In genomic region chr4:138938371-138938699, GRCh38 we compare ENCODE assay signal across 9 cellular contexts.
DNase-seq lines count a peak whose midpoint lies in the region; ATAC-seq and TF ChIP-seq lines count a peak whose summit lies in the region.
"Had no signal": no experiment of that assay in that cellular context is flagged by ENCODE, and none has a peak within 500 bp of the region (broad histone marks: within the 10 kb centered on the region; RNA-seq: fewer than 3 reads in every experiment).

No MANE protein-coding gene starts in this region.

- intact Hi-C loops in colonic mucosa (cut with DNase I): no loop called here

- H3K36me3 ChIP-seq in colonic mucosa: no peaks in the 10 kb centered on the region
- H3K36me3 ChIP-seq: BLaER1 treated with 17β-estradiol and CSF1 and Interleukin-3, amounts not matched to agents 10 nM and 100 nM had no signal

- no peaks in the 10 kb centered on the region for H3K27me3 ChIP-seq in colonic mucosa
- H3K27me3 ChIP-seq: BLaER1 treated with 17β-estradiol and CSF1 and Interleukin-3, amounts not matched to agents 10 nM and 100 nM had no signal

- no peak overlapping the region for H3K9ac ChIP-seq in colonic mucosa (ENCODE audit: low read depth in 2 of 2, low read length in 2 of 2)
- H3K9ac ChIP-seq: BLaER1 treated with 17β-estradiol and CSF1 and Interleukin-3, amounts not matched to agents 10 nM and 100 nM had no signal

- H3K4me1 ChIP-seq in colonic mucosa: no peaks in the 10 kb centered on the region
- H3K4me1 ChIP-seq: BLaER1 treated with 17β-estradiol and CSF1 and Interleukin-3, amounts not matched to agents 10 nM and 100 nM had no signal

- H3K4me3 ChIP-seq in colonic mucosa: no peak overlapping the region
- H3K4me3 ChIP-seq: BLaER1 treated with 17β-estradiol and CSF1 and Interleukin-3, amounts not matched to agents 10 nM and 100 nM had no signal

- H3K9me3 ChIP-seq in colonic mucosa: no peaks in the 10 kb centered on the region
- H3K9me3 ChIP-seq: BLaER1 treated with 17β-estradiol and CSF1 and Interleukin-3, amounts not matched to agents 10 nM and 100 nM had no signal

- peak; percentile 22 for TF ChIP-seq CTCF in colonic mucosa (IDR thresholded peaks at IDR 0.05)

- H3K27ac ChIP-seq in colonic mucosa: no peak overlapping the region
- H3K27ac ChIP-seq: BLaER1 treated with 17β-estradiol and CSF1 and Interleukin-3, amounts not matched to agents 10 nM and 100 nM had no signal

- ATAC-seq in HG02798 (IDR thresholded peaks at IDR 0.05; ENCODE audit: poor library complexity, unreplicated experiment) (peak; percentile 59), HG03571 (IDR thresholded peaks at IDR 0.05; ENCODE audit: unreplicated experiment) (no peak)

- DNase-seq in NCI-H1436 (lab: John Stamatoyannopoulos, UW) (peak; percentile 44), NCI-H1436 treated with DMSO at 0.1 percent for 48 hours (lab: John Stamatoyannopoulos, UW) (no peak), NCI-H748 treated with DMSO at 0.1 percent for 48 hours (lab: John Stamatoyannopoulos, UW) (peak; percentile 62), colonic mucosa (no peak), lung microvascular endothelial cell (ENCODE audit: low read depth in 2 of 2) (peak; percentile 64 to 77), T-helper 9 cell (no peak)

Comparison
In these comparisons a context has a peak if more than half of its experiments do, and no peak if none do; other contexts are left out.
1. DNase-seq: peak in NCI-H1436 (single experiment), NCI-H748 treated with DMSO at 0.1 percent for 48 hours (single experiment) and lung microvascular endothelial cell (2 of 2); none in NCI-H1436 treated with DMSO at 0.1 percent for 48 hours (single experiment), colonic mucosa (single experiment) and T-helper 9 cell (single experiment).